Comparison of ENCODE assay signal across 25 cellular contexts in genomic region chr5:98977723-98978122, GRCh38. TPM values are rescaled to one million over a fixed set of nuclear protein-coding genes. Genes with fewer than 3 reads are reported as not detected.
A peak's percentile ranks its signal among the peaks of the same experiment; 100 is the strongest.
DNase-seq lines count a peak whose midpoint lies in the region; ATAC-seq and TF ChIP-seq lines count a peak whose summit lies in the region.
"Had no signal": no experiment of that assay in that cellular context is flagged by ENCODE, and none has a peak within 500 bp of the region (broad histone marks: within the 10 kb centered on the region; RNA-seq: fewer than 3 reads in every experiment).

No MANE protein-coding gene starts in this region.

- H3K9me3 ChIP-seq in lung (ENCODE audit: control insufficient read depth in 2 of 2, insufficient read depth in 1 of 2, low read length in 1 of 2) = no peaks in the 10 kb centered on the region

- H3K27me3 ChIP-seq in lung (ENCODE audit: control insufficient read depth, insufficient read depth) = no peaks in the 10 kb centered on the region
- H3K27me3 ChIP-seq: cardiac muscle cell had no signal

- peak; percentile 41 for ATAC-seq in lung (ENCODE audit: insufficient read depth, low FRiP score)
- ATAC-seq in stimulated activated naive B cell treated with anti-CD40 and anti-IgM and Interleukin-4, amounts not matched to agents 10 μg/mL and 1 μg/mL and 100 μg/mL, for 72 hours (replicated peaks) = no peak
- ATAC-seq in stimulated activated naive CD8-positive, alpha-beta T cell treated with anti-CD3 and anti-CD28 coated beads, Interleukin-15, amount 100 ng/mL, for 72 hours = no peak
- ATAC-seq in GM21786 (IDR thresholded peaks at IDR 0.05; ENCODE audit: unreplicated experiment) = no peak
- ATAC-seq: left colon had no signal

- no peaks in the 10 kb centered on the region for H3K36me3 ChIP-seq in lung (ENCODE audit: control insufficient read depth in 2 of 2, insufficient read depth in 2 of 2, low read length in 2 of 2)
- H3K36me3 ChIP-seq: cardiac muscle cell had no signal

- H3K27ac ChIP-seq in lung (ENCODE audit: low read depth in 1 of 2, low read length in 1 of 2) = no peak overlapping the region
- H3K27ac ChIP-seq: cardiac muscle cell, SK-N-MC, skin epidermis had no signal

- CTCF ChIA-PET in MCF 10A (lab: Yijun Ruan, JAX) = interaction anchor here (0.7 to 1.4 kb wide), 4 partner anchors 9 to 1818 kb away, joined by 3 to 4 read pairs (median 3); no protein-coding TSS in a partner anchor

- POLR2A ChIA-PET in MCF 10A (lab: Yijun Ruan, JAX) = interaction anchor here (0.6 to 1.8 kb wide), 8 partner anchors 15 to 51 kb away, joined by 3 to 11 read pairs (median 3); partner anchors contain the start of gene CHD1

- no peaks in the 10 kb centered on the region for H3K4me1 ChIP-seq in lung (ENCODE audit: control insufficient read depth in 2 of 2, insufficient read depth in 2 of 2, low read length in 2 of 2)

- no peak overlapping the region for H3K27ac Mint-ChIP-seq in MCF 10A (ENCODE audit: low read depth, unreplicated experiment)
- H3K27ac Mint-ChIP-seq in stimulated activated naive B cell treated with anti-CD40 and anti-IgM and Interleukin-4, amounts not matched to agents 10 μg/mL and 1 μg/mL and 100 μg/mL, for 72 hours = peak overlapping the region; percentile 74
- H3K27ac Mint-ChIP-seq in stimulated activated naive CD8-positive, alpha-beta T cell treated with anti-CD3 and anti-CD28 coated beads, Interleukin-15, amount 100 ng/mL, for 72 hours = no peak overlapping the region
- H3K27ac Mint-ChIP-seq: activated CD4-positive, alpha-beta memory T cell treated with anti-CD3 and anti-CD28 coated beads, Interleukin-2, amount 10 ng/mL, durations not matched to agents 7 days and 5 days; CD4-positive, CD25-positive, alpha-beta regulatory T cell; dendritic cell treated with granulocyte-macrophage colony-stimulating factor and Interleukin-4, amounts not matched to agents 40 ng/mL and 50 ng/mL, for 4 days had no signal

- H3K36me3 Mint-ChIP-seq in MCF 10A (ENCODE audit: insufficient read depth, unreplicated experiment) = no peaks in the 10 kb centered on the region
- no peaks in the 10 kb centered on the region for H3K36me3 Mint-ChIP-seq in stimulated activated naive B cell treated with anti-CD40 and anti-IgM and Interleukin-4, amounts not matched to agents 10 μg/mL and 1 μg/mL and 100 μg/mL, for 72 hours
- H3K36me3 Mint-ChIP-seq: CD4-positive, CD25-positive, alpha-beta regulatory T cell had no signal

- H3K9me3 Mint-ChIP-seq in MCF 10A (ENCODE audit: unreplicated experiment) = no peaks in the 10 kb centered on the region
- no peaks in the 10 kb centered on the region for H3K9me3 Mint-ChIP-seq in stimulated activated naive B cell treated with anti-CD40 and anti-IgM and Interleukin-4, amounts not matched to agents 10 μg/mL and 1 μg/mL and 100 μg/mL, for 72 hours
- no peaks in the 10 kb centered on the region for H3K9me3 Mint-ChIP-seq in stimulated activated naive CD8-positive, alpha-beta T cell treated with anti-CD3 and anti-CD28 coated beads, Interleukin-15, amount 100 ng/mL, for 72 hours
- H3K9me3 Mint-ChIP-seq: activated CD4-positive, alpha-beta memory T cell treated with anti-CD3 and anti-CD28 coated beads, Interleukin-2, amount 10 ng/mL, durations not matched to agents 7 days and 5 days; CD4-positive, CD25-positive, alpha-beta regulatory T cell; dendritic cell treated with granulocyte-macrophage colony-stimulating factor and Interleukin-4, amounts not matched to agents 40 ng/mL and 50 ng/mL, for 4 days; neural crest cell had no signal

- no TSS peak for BruUV-seq in MCF 10A (replicated peaks; lab: Mats Ljungman, UMichigan)

- intact Hi-C loops in MCF 10A (cut with micrococcal nuclease) = no loop called here

- H3K4me3 ChIP-seq in lung = no peak overlapping the region
- H3K4me3 ChIP-seq: cardiac muscle cell, SK-N-MC, skin epidermis had no signal

- TF ChIP-seq CTCF in MCF 10A (IDR thresholded peaks at IDR 0.05; ENCODE audit: unreplicated experiment) (no peak), lung (IDR thresholded peaks at IDR 0.05; ENCODE audit: control extremely low read depth, extremely low read depth) (no peak)

- peaks cover 27% of the 10 kb centered on the region for H3K4me1 Mint-ChIP-seq in MCF 10A (ENCODE audit: insufficient read depth, unreplicated experiment)
- H3K4me1 Mint-ChIP-seq in stimulated activated naive B cell treated with anti-CD40 and anti-IgM and Interleukin-4, amounts not matched to agents 10 μg/mL and 1 μg/mL and 100 μg/mL, for 72 hours = peaks cover 16 to 28% of the 10 kb centered on the region in 2 donors
- peaks cover 19% of the 10 kb centered on the region for H3K4me1 Mint-ChIP-seq in stimulated activated naive CD8-positive, alpha-beta T cell treated with anti-CD3 and anti-CD28 coated beads, Interleukin-15, amount 100 ng/mL, for 72 hours
- H3K4me1 Mint-ChIP-seq: neural crest cell had no signal

- WGBS in lung, 2 donors = 63 to 83% methylated on average over 1 of the region's 1 CpG

- peak; percentile 6 for DNase-seq in NCI-H69 (lab: John Stamatoyannopoulos, UW)
- DNase-seq in MCF 10A (ENCODE audit: unreplicated experiment) = peak; percentile 22
- DNase-seq in lung (ENCODE audit: low spot score) = peak; percentile 41
- DNase-seq in stimulated activated naive B cell treated with anti-CD40 and anti-IgM and Interleukin-4, amounts not matched to agents 10 μg/mL and 1 μg/mL and 100 μg/mL, for 72 hours = no peak
- no peak for DNase-seq in occipital lobe (lab: John Stamatoyannopoulos, UW)
- no peak for DNase-seq in stimulated activated naive CD8-positive, alpha-beta T cell treated with anti-CD3 and anti-CD28 coated beads, Interleukin-15, amount 100 ng/mL, for 72 hours
- DNase-seq: activated CD4-positive, alpha-beta memory T cell treated with anti-CD3 and anti-CD28 coated beads, Interleukin-2, amount 10 ng/mL, durations not matched to agents 7 days and 5 days; activated naive CD4-positive, alpha-beta T cell; CD4-positive, CD25-positive, alpha-beta regulatory T cell; DMS153; GDM1; HCEC 1CT; head of caudate nucleus; Kasumi-1; left colon; NCI-H1105; NCI-H446 treated with DMSO at 0.1 percent for 48 hours; stimulated activated CD4-positive, alpha-beta T cell treated with anti-CD3 and anti-CD28 coated beads, Interleukin-2, amount 100 ng/mL, for 24 hours; stimulated activated naive CD4-positive, alpha-beta T cell had no signal

- H3K27me3 Mint-ChIP-seq in MCF 10A (ENCODE audit: insufficient read depth, unreplicated experiment) = no peaks in the 10 kb centered on the region
- no peaks in the 10 kb centered on the region for H3K27me3 Mint-ChIP-seq in stimulated activated naive B cell treated with anti-CD40 and anti-IgM and Interleukin-4, amounts not matched to agents 10 μg/mL and 1 μg/mL and 100 μg/mL, for 72 hours
- H3K27me3 Mint-ChIP-seq in stimulated activated naive CD8-positive, alpha-beta T cell treated with anti-CD3 and anti-CD28 coated beads, Interleukin-15, amount 100 ng/mL, for 72 hours = no peaks in the 10 kb centered on the region
- H3K27me3 Mint-ChIP-seq: dendritic cell treated with granulocyte-macrophage colony-stimulating factor and Interleukin-4, amounts not matched to agents 40 ng/mL and 50 ng/mL, for 4 days had no signal

- no peak overlapping the region for H3K4me3 Mint-ChIP-seq in MCF 10A (ENCODE audit: unreplicated experiment)
- no peak overlapping the region for H3K4me3 Mint-ChIP-seq in stimulated activated naive B cell treated with anti-CD40 and anti-IgM and Interleukin-4, amounts not matched to agents 10 μg/mL and 1 μg/mL and 100 μg/mL, for 72 hours
- no peak overlapping the region for H3K4me3 Mint-ChIP-seq in stimulated activated naive CD8-positive, alpha-beta T cell treated with anti-CD3 and anti-CD28 coated beads, Interleukin-15, amount 100 ng/mL, for 72 hours
- H3K4me3 Mint-ChIP-seq: activated CD4-positive, alpha-beta memory T cell treated with anti-CD3 and anti-CD28 coated beads, Interleukin-2, amount 10 ng/mL, durations not matched to agents 7 days and 5 days; CD4-positive, CD25-positive, alpha-beta regulatory T cell; dendritic cell treated with granulocyte-macrophage colony-stimulating factor and Interleukin-4, amounts not matched to agents 40 ng/mL and 50 ng/mL, for 4 days; neural crest cell had no signal

RNA-seq across cellular contexts. Expression of gene CHD1, which starts 48.9 kb away (rescaled TPM):
- total RNA-seq in MCF 10A (2022) (50.8 and 54.7 TPM in 2 replicates), lung (100 to 1,000 TPM in 1 of 2 donors, 10 to 100 TPM in 1; 26.0 to 126 TPM), occipital lobe (92.5 TPM)
- polyA plus RNA-seq in lung = 10 to 100 TPM; 17.8 to 19.1 TPM

Comparison
In these comparisons a context has a peak if more than half of its experiments do, and no peak if none do; other contexts are left out.
1. DNase-seq: peak in NCI-H69 (single experiment), MCF 10A (single experiment) and lung (single experiment); none in stimulated activated naive B cell treated with anti-CD40 and anti-IgM and Interleukin-4, amounts not matched to agents 10 μg/mL and 1 μg/mL and 100 μg/mL, for 72 hours (single experiment), occipital lobe (single experiment) and stimulated activated naive CD8-positive, alpha-beta T cell treated with anti-CD3 and anti-CD28 coated beads, Interleukin-15, amount 100 ng/mL, for 72 hours (0 of 2).